17 cellular contexts compared by ENCODE assay signal in genomic region chr11:95991545-95991944, GRCh38.
A peak's percentile ranks its signal among the peaks of the same experiment; 100 is the strongest.
DNase-seq lines count a peak whose midpoint lies in the region; ATAC-seq and TF ChIP-seq lines count a peak whose summit lies in the region.
"Had no signal": no experiment of that assay in that cellular context is flagged by ENCODE, and none has a peak within 500 bp of the region (broad histone marks: within the 10 kb centered on the region; RNA-seq: fewer than 3 reads in every experiment).

No MANE protein-coding gene starts in this region.

- H4K20me1 ChIP-seq in osteoblast (ENCODE audit: insufficient read depth, low read length): no peaks in the 10 kb centered on the region

- H3K9me3 ChIP-seq in osteoblast (ENCODE audit: low read depth, low read length): no peaks in the 10 kb centered on the region
- H3K9me3 ChIP-seq: neutrophil, testis had no signal

- H3K4me2 ChIP-seq in osteoblast (ENCODE audit: insufficient read depth, low read length): peak overlapping the region; percentile 43

- DNase-seq in AG04449 (ENCODE audit: low read depth, low spot score) (peak; percentile 41), HT-29 (ENCODE audit: low spot score) (peak; percentile 66), choroid plexus epithelial cell (ENCODE audit: low read depth) (peak; percentile 70), osteoblast (ENCODE audit: insufficient read length, low spot score, missing footprints) (peak; percentile 32), brain microvascular endothelial cell (no peak), 8988T (no peak)
- DNase-seq: activated CD4-positive, alpha-beta T cell treated with anti-CD3 and anti-CD28 coated beads, Interleukin-2, amount 50 U/mL, for 48 hours; activated effector memory CD4-positive, alpha-beta T cell treated with anti-CD3 and anti-CD28 coated beads, Interleukin-2, amount 50 U/mL, for 16 hours; central memory CD4-positive, alpha-beta T cell; left ventricle myocardium superior; NCI-H187; NCI-H69; testis had no signal

- no peak overlapping the region for H2AFZ ChIP-seq in osteoblast (ENCODE audit: low read length)

- H3K36me3 ChIP-seq in osteoblast (ENCODE audit: insufficient read depth, low read length): peaks cover 15% of the 10 kb centered on the region
- H3K36me3 ChIP-seq in brain microvascular endothelial cell (replicated peaks): peaks cover 2% of the 10 kb centered on the region
- H3K36me3 ChIP-seq: neutrophil had no signal

- H3K27ac ChIP-seq in osteoblast (ENCODE audit: low read depth, low read length) (peak overlapping the region; percentile 41), brain microvascular endothelial cell (no peak overlapping the region)
- H3K27ac ChIP-seq: neutrophil, RWPE1 had no signal

- H3K4me3 ChIP-seq in AG04449 (ENCODE audit: low read depth, low read length): no peak overlapping the region
- H3K4me3 ChIP-seq in choroid plexus epithelial cell (ENCODE audit: low read depth, low read length): no peak overlapping the region
- no peak overlapping the region for H3K4me3 ChIP-seq in osteoblast (ENCODE audit: insufficient read depth, low read length)
- H3K4me3 ChIP-seq in brain microvascular endothelial cell (ENCODE audit: low read depth, low read length): no peak overlapping the region
- H3K4me3 ChIP-seq: testis had no signal

- POLR2A ChIA-PET in AG04449 (lab: Yijun Ruan, JAX): no interaction called here

- H3K27me3 ChIP-seq in osteoblast (ENCODE audit: insufficient read depth, low read length) (no peaks in the 10 kb centered on the region), brain microvascular endothelial cell (replicated peaks) (no peaks in the 10 kb centered on the region)
- H3K27me3 ChIP-seq: neutrophil, testis had no signal

- peaks cover 32% of the 10 kb centered on the region for H3K4me1 ChIP-seq in osteoblast (ENCODE audit: insufficient read depth, low read length)

- H3K79me2 ChIP-seq in osteoblast (ENCODE audit: insufficient read depth, low read length): peaks cover 26% of the 10 kb centered on the region

- CTCF ChIA-PET in AG04449 (lab: Yijun Ruan, JAX): interaction anchor here (1.3 kb wide), 1 partner anchor 155 kb away, joined by 4 read pairs; no protein-coding TSS in a partner anchor

- TF ChIP-seq CTCF in AG04449 (IDR thresholded peaks at IDR 0.05; ENCODE audit: insufficient read depth, low read length, missing control alignments) (no peak), choroid plexus epithelial cell (conservative IDR thresholded peaks at IDR 0.05; ENCODE audit: low read depth, low read length) (no peak), osteoblast (IDR thresholded peaks at IDR 0.05; ENCODE audit: extremely low read depth, low read depth, low read length) (no peak), brain microvascular endothelial cell (IDR thresholded peaks at IDR 0.05; ENCODE audit: low read depth, low read length, missing control alignments) (no peak)

- ATAC-seq in GM18870 (IDR thresholded peaks at IDR 0.05; ENCODE audit: unreplicated experiment) (no peak), HG03280 (IDR thresholded peaks at IDR 0.05; ENCODE audit: unreplicated experiment) (no peak)
- ATAC-seq: left ventricle myocardium superior had no signal

- in situ Hi-C loops in brain microvascular endothelial cell (cut with HindIII; ENCODE audit: low pct_ligation_motif_present, low sequenced_read_pairs): no loop called here

Comparison
In these comparisons a context has a peak if more than half of its experiments do, and no peak if none do; other contexts are left out.
1. DNase-seq: peak in AG04449 (single experiment), HT-29 (single experiment), choroid plexus epithelial cell (single experiment) and osteoblast (single experiment); none in brain microvascular endothelial cell (single experiment) and 8988T (single experiment).